In the genomic region with DNA sequence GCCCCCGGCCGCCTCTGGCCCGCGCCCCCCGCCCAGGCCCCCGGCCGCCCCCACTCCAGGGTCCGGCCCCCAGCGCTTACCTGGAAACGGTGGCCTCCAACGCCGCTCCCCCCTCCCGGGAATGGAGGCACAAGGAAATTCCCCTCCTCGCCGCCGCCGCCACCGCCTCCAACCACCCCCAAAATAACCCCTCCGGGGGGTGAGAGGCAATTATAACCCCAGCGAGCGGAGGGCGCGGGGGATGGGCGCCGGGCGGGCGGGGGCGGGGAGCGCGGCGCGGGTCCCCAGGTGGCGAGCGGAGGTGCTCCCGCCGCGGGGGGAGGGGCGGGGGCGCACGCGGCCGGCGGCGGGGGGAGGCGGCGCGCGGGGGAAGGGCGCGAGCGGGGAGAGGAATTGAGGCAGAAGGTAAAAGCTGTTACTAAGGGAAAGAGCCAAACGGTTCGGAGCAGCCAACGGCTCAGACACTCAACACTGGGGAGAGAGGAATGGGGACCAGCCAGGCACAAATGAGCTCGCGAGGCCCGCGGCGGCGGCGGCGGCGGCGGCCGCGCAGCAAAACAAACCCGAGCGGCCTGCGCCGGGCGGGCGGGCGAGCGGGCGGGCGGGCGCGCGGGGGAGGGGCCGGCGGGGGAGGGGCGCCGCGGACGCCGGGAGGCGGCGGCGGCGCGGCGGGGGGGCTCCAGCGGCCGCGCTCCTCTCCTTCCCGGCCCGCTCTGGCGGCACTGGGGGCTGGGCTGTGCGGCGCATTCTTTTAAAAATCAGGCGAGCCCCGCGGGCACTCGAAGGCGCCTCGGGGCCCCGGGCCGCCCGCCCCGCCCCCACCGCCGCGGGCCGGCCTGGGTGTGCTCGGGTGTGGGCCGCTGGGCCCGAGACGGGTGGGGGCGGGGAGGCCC, we compare ENCODE assay signal across 8 cellular contexts. TPM values are rescaled to one million over a fixed set of nuclear protein-coding genes. Genes with fewer than 3 reads are reported as not detected.
A peak's percentile ranks its signal among the peaks of the same experiment; 100 is the strongest.
DNase-seq lines count a peak whose midpoint lies in the region; ATAC-seq and TF ChIP-seq lines count a peak whose summit lies in the region.

A gene (minus strand): TSS at position 442 of the 893 bp plus-strand sequence. CDS start 132,505 bp downstream, outside the sequence.

- H3K36me3 ChIP-seq in right lobe of liver, result no peaks in the 10 kb centered on the region

- TF ChIP-seq POLR2A in right lobe of liver (IDR thresholded peaks at IDR 0.05), result peak; percentile 44

- TF ChIP-seq CTCF in C4-2B (conservative IDR thresholded peaks at IDR 0.05) (no peak), dorsolateral prefrontal cortex (IDR thresholded peaks at IDR 0.05 in 54 of 56, conservative IDR thresholded peaks at IDR 0.05 in 2 of 56; ENCODE audit: low read depth in 1 of 56, partially characterized antibody in 56 of 56) (peak in 1 of 56 donors; percentile 12), right lobe of liver (IDR thresholded peaks at IDR 0.05) (no peak)

- H3K27ac ChIP-seq in C4-2B (peak within 1 kb of the TSS; percentile 100), dorsolateral prefrontal cortex (peak within 1 kb of the TSS; percentile 71 to 99 (median 95)), right lobe of liver (peak within 1 kb of the TSS; percentile 86 to 95 (median 93))

- H3K9me3 ChIP-seq in right lobe of liver, result no peaks in the 10 kb centered on the region

- H3K4me1 ChIP-seq in right lobe of liver, result peaks cover 0 to 11% (median 5%) of the 10 kb centered on the region in 4 donors

- peak within 1 kb of the TSS; percentile 60 to 87 (median 77) for H3K4me3 ChIP-seq in dorsolateral prefrontal cortex
- peak within 1 kb of the TSS; percentile 62 to 77 (median 75) for H3K4me3 ChIP-seq in right lobe of liver

- H3K27me3 ChIP-seq in dorsolateral prefrontal cortex (no peaks in the 10 kb centered on the region), right lobe of liver (no peaks in the 10 kb centered on the region)

- DNase-seq in NCI-H82 (lab: John Stamatoyannopoulos, UW) (peak; percentile 97), dorsolateral prefrontal cortex (peak; percentile 84 to 94 (median 92)), right lobe of liver (peak; percentile 91 to 95 (median 93))
- DNase-seq in activated CD4-positive, alpha-beta memory T cell treated with anti-CD3 and anti-CD28 coated beads, Interleukin-2, amount 10 ng/mL, durations not matched to agents 7 days and 5 days, result peak; percentile 90
- DNase-seq in stimulated activated CD4-positive, alpha-beta T cell treated with anti-CD3 and anti-CD28 coated beads, Interleukin-4, amount 100 ng/mL, for 24 hours, result peak; percentile 87

- peak within 1 kb of the TSS; percentile 98 for H3K4me3 Mint-ChIP-seq in activated CD4-positive, alpha-beta memory T cell treated with anti-CD3 and anti-CD28 coated beads, Interleukin-2, amount 10 ng/mL, durations not matched to agents 7 days and 5 days

- H3K27ac Mint-ChIP-seq in activated CD4-positive, alpha-beta memory T cell treated with anti-CD3 and anti-CD28 coated beads, Interleukin-2, amount 10 ng/mL, durations not matched to agents 7 days and 5 days, result peak within 1 kb of the TSS; percentile 97

- WGBS in right lobe of liver (ENCODE audit: insufficient coverage, low coverage, low lambda C conversion rate, missing lambda C conversion rate), result 0% methylated on average over 15 of the region's 119 CpGs

- no peaks in the 10 kb centered on the region for H3K9me3 Mint-ChIP-seq in activated CD4-positive, alpha-beta memory T cell treated with anti-CD3 and anti-CD28 coated beads, Interleukin-2, amount 10 ng/mL, durations not matched to agents 7 days and 5 days

- CTCF ChIA-PET in activated CD4-positive, alpha-beta memory T cell treated with anti-CD3 and anti-CD28 coated beads, Interleukin-2, amount 10 ng/mL, durations not matched to agents 7 days and 5 days (lab: Charles Lee), result interaction anchor here (0.5 to 3.4 kb wide), 4 partner anchors 145 to 450 kb away, joined by 3 to 23 read pairs (median 8); no protein-coding TSS in a partner anchor

- POLR2A ChIA-PET in activated CD4-positive, alpha-beta memory T cell treated with anti-CD3 and anti-CD28 coated beads, Interleukin-2, amount 10 ng/mL, durations not matched to agents 7 days and 5 days (lab: Charles Lee), result interaction anchor here (0.6 to 12.3 kb wide), 21 partner anchors 28 to 581 kb away, joined by 3 to 374 read pairs (median 5); no protein-coding TSS in a partner anchor

- H3K36me3 Mint-ChIP-seq in activated CD4-positive, alpha-beta memory T cell treated with anti-CD3 and anti-CD28 coated beads, Interleukin-2, amount 10 ng/mL, durations not matched to agents 7 days and 5 days (ENCODE audit: low read depth), result peaks cover 39% of the 10 kb centered on the region

- peak; percentile 60 for ATAC-seq in GM19397 (IDR thresholded peaks at IDR 0.05; ENCODE audit: unreplicated experiment)
- peak; percentile 29 for ATAC-seq in HG03565 (IDR thresholded peaks at IDR 0.05; ENCODE audit: unreplicated experiment)
- peak; percentile 77 to 90 (median 85) for ATAC-seq in right lobe of liver

- intact Hi-C loops in dorsolateral prefrontal cortex (cut with DNase I) (loop anchor here (1.0 to 10.0 kb wide), 5 partner anchors 146 to 1185 kb away; no protein-coding TSS in a partner anchor), right lobe of liver (cut with DNase I) (loop anchor here in 1 of 2 donors (5.0 kb wide), 1 partner anchor 160 kb away; no protein-coding TSS in a partner anchor)

- peaks cover 63% of the 10 kb centered on the region for H3K4me1 Mint-ChIP-seq in activated CD4-positive, alpha-beta memory T cell treated with anti-CD3 and anti-CD28 coated beads, Interleukin-2, amount 10 ng/mL, durations not matched to agents 7 days and 5 days

- H3K27me3 Mint-ChIP-seq in activated CD4-positive, alpha-beta memory T cell treated with anti-CD3 and anti-CD28 coated beads, Interleukin-2, amount 10 ng/mL, durations not matched to agents 7 days and 5 days, result no peaks in the 10 kb centered on the region

RNA-seq across cellular contexts. Expression of the gene that starts here (rescaled TPM):
- total RNA-seq in activated CD4-positive, alpha-beta memory T cell treated with anti-CD3 and anti-CD28 coated beads, Interleukin-2, amount 10 ng/mL, durations not matched to agents 7 days and 5 days, result 100 to 1,000 TPM; 178 to 187 TPM
- total RNA-seq in dorsolateral prefrontal cortex (100 to 1,000 TPM; 104 to 240 (median 165) TPM), right lobe of liver (10 to 100 TPM; 32.6 to 80.6 (median 56.2) TPM)

Comparison
In these comparisons a context has a peak if more than half of its experiments do, and no peak if none do; other contexts are left out.
1. Peak in every context shown above with its lines: DNase-seq, ATAC-seq, H3K4me3 ChIP-seq and H3K27ac ChIP-seq.
2. ATAC-seq: peak in every context shown above with its lines; median percentile 85 in right lobe of liver; 60 in GM19397; 29 in HG03565.